ENCODE assay signal across 20 cellular contexts in genomic region chr13:49326222-49326917, GRCh38.
DNase-seq lines count a peak whose midpoint lies in the region; ATAC-seq, FAIRE-seq and TF ChIP-seq lines count a peak whose summit lies in the region.
"Had no signal": no experiment of that assay in that cellular context is flagged by ENCODE, and none has a peak within 500 bp of the region (broad histone marks: within the 10 kb centered on the region; RNA-seq: fewer than 3 reads in every experiment).

No MANE protein-coding gene starts in this region.

- no TSS peak for BruUV-seq in HepG2 (replicated peaks; lab: Mats Ljungman, UMichigan)

- no peak for TF ChIP-seq RAD21 in liver (IDR thresholded peaks at IDR 0.05)
- no peak for TF ChIP-seq RAD21 in HepG2 (CRISPR knock-in tag; IDR thresholded peaks at IDR 0.05)

- H3K27ac ChIP-seq in liver (ENCODE audit: low read depth in 1 of 2, low read length in 2 of 2) = peak overlapping the region; percentile 72
- H3K27ac ChIP-seq in HepG2 (ENCODE audit: extremely low read length, insufficient read depth, low read length) = no peak overlapping the region
- H3K27ac ChIP-seq in esophagus (ENCODE audit: low read depth in 2 of 2, low read length in 1 of 2) = peak overlapping the region; percentile 30 to 31
- peak overlapping the region; percentile 67 to 98 for H3K27ac ChIP-seq in aorta (ENCODE audit: low read depth in 1 of 2, low read length in 2 of 2)
- H3K27ac ChIP-seq: BLaER1 had no signal

- intact Hi-C loops in HepG2 (cut with micrococcal nuclease; ENCODE audit: unreplicated experiment) = no loop called here
- intact Hi-C loops in sciatic nerve (cut with DNase I) = no loop called here
- intact Hi-C loops in aorta (cut with DNase I) = no loop called here

- H3K4me2 ChIP-seq in HepG2 (ENCODE audit: low read depth, low read length) = no peak overlapping the region
- H3K4me2 ChIP-seq: BLaER1 had no signal

- H3K4me3 ChIP-seq in liver (ENCODE audit: low read depth in 1 of 3, low read length in 3 of 3) = peak overlapping the region in 2 of 3 donors; percentile 26 to 34
- no peak overlapping the region for H3K4me3 ChIP-seq in HepG2 (replicated peaks in 1 of 3; ENCODE audit: insufficient read depth in 1 of 3, low read depth in 2 of 3, low read length in 3 of 3)
- H3K4me3 ChIP-seq in esophagus (ENCODE audit: low read depth in 1 of 2, low read length in 2 of 2) = no peak overlapping the region
- H3K4me3 ChIP-seq in aorta (ENCODE audit: low read length in 2 of 2) = no peak overlapping the region
- H3K4me3 ChIP-seq: BLaER1, HAP-1 had no signal

- DNase-seq in HepG2 (ENCODE audit: low spot score) (no peak), sciatic nerve (ENCODE audit: low spot score) (no peak), aorta (no peak), NAMALWA (ENCODE audit: low spot score) (no peak), H54 (ENCODE audit: insufficient read length, low spot score) (no peak)
- DNase-seq: CD4-positive, alpha-beta memory T cell; DMS153; GDM1; NCI-H1105 treated with DMSO at 0.1 percent for 48 hours; NCI-H1694; NCI-H510A; NCI-H748 treated with DMSO at 0.1 percent for 48 hours; NK-92 treated with Interleukin-12 subunit alpha and Interleukin-12 subunit beta, amount 100 ng/mL, for 24 hours; OCI-M1; SHP77 treated with DMSO at 0.1 percent for 48 hours had no signal

- POLR2A ChIA-PET in HepG2 (lab: Yijun Ruan, JAX) = no interaction called here

- H3K4me1 ChIP-seq in liver (ENCODE audit: control insufficient read depth in 4 of 4, insufficient read depth in 4 of 4, low read length in 3 of 4) (peaks cover 0 to 19% (median 15%) of the 10 kb centered on the region in 4 donors), HepG2 (ENCODE audit: insufficient read depth, low read length) (0 out of 2 replicates have a peak, but pooled peaks cover 7% of the 10 kb centered on the region), esophagus (ENCODE audit: control insufficient read depth in 2 of 2, insufficient read depth in 2 of 2, low read length in 1 of 2) (no peaks in the 10 kb centered on the region), aorta (ENCODE audit: control insufficient read depth in 1 of 2, insufficient read depth in 2 of 2, low read length in 2 of 2) (no peaks in the 10 kb centered on the region)
- H3K4me1 ChIP-seq: HAP-1 had no signal

- H3K79me2 ChIP-seq in HepG2 (ENCODE audit: insufficient read depth, low read length) = no peaks in the 10 kb centered on the region

- H3K9me3 ChIP-seq in liver (ENCODE audit: control insufficient read depth in 4 of 4, low read length in 3 of 4) (no peaks in the 10 kb centered on the region), HepG2 (ENCODE audit: low read length) (no peaks in the 10 kb centered on the region), esophagus (ENCODE audit: control insufficient read depth in 2 of 2, insufficient read depth in 1 of 2, low read depth in 1 of 2, low read length in 1 of 2) (peaks cover 0 to 1% of the 10 kb centered on the region in 2 donors), aorta (ENCODE audit: control insufficient read depth, low read length) (no peaks in the 10 kb centered on the region)
- H3K9me3 ChIP-seq: BLaER1, HAP-1 had no signal

- H4K20me1 ChIP-seq in HepG2 (ENCODE audit: insufficient read depth, low read length) = no peaks in the 10 kb centered on the region
- H4K20me1 ChIP-seq: BLaER1 had no signal

- TF ChIP-seq EP300 in HepG2 (IDR thresholded peaks at IDR 0.05; ENCODE audit: low read depth in 2 of 2, low read length in 2 of 2) (no peak), HepG2 (CRISPR knock-in tag; IDR thresholded peaks at IDR 0.05; ENCODE audit: borderline replicate concordance) (no peak)

- in situ Hi-C loops in HepG2 (cut with HindIII; ENCODE audit: extremely low pct_ligation_motif_present, low pct_unique_long_range_greater_than_20kb) = no loop called here

- H3K36me3 ChIP-seq in liver (ENCODE audit: control insufficient read depth in 4 of 4, insufficient read depth in 3 of 4, low read depth in 1 of 4, low read length in 3 of 4) (no peaks in the 10 kb centered on the region), HepG2 (replicated peaks in 1 of 2; ENCODE audit: control insufficient read depth in 1 of 2, insufficient read depth in 2 of 2, low read length in 2 of 2) (no peaks in the 10 kb centered on the region), esophagus (ENCODE audit: control insufficient read depth in 2 of 2, insufficient read depth in 2 of 2, low read length in 1 of 2) (peaks cover 2 to 3% of the 10 kb centered on the region in 2 donors), aorta (ENCODE audit: control insufficient read depth in 1 of 2, insufficient read depth in 2 of 2, low read length in 1 of 2) (no peaks in the 10 kb centered on the region)
- H3K36me3 ChIP-seq: HAP-1 had no signal

- FAIRE-seq in HepG2 (lab: Jason Lieb, UNC) (no peak), H54 (lab: Jason Lieb, UNC) (no peak)

- ATAC-seq in HepG2 = no peak
- ATAC-seq in sciatic nerve = peak; percentile 22
- no peak for ATAC-seq in aorta (ENCODE audit: low FRiP score)
- no peak for ATAC-seq in HG02571 (IDR thresholded peaks at IDR 0.05; ENCODE audit: unreplicated experiment)

- H3K27me3 ChIP-seq in liver (ENCODE audit: control insufficient read depth in 4 of 4, insufficient read depth in 4 of 4, low read length in 3 of 4) = no peaks in the 10 kb centered on the region
- no peaks in the 10 kb centered on the region for H3K27me3 ChIP-seq in HepG2 (ENCODE audit: control insufficient read depth in 1 of 2, insufficient read depth in 2 of 2, low read length in 2 of 2)
- H3K27me3 ChIP-seq in esophagus (ENCODE audit: control insufficient read depth in 1 of 2, insufficient read depth in 2 of 2, low read length in 2 of 2) = no peaks in the 10 kb centered on the region
- no peaks in the 10 kb centered on the region for H3K27me3 ChIP-seq in aorta (ENCODE audit: control insufficient read depth in 1 of 2, insufficient read depth in 2 of 2, low read length in 1 of 2)
- H3K27me3 ChIP-seq: BLaER1 had no signal

- TF ChIP-seq CTCF in liver (IDR thresholded peaks at IDR 0.05; ENCODE audit: low read depth, low read length, missing input control) (no peak), HepG2 (CRISPR knock-in tag; IDR thresholded peaks at IDR 0.05) (no peak)

- H3K9ac ChIP-seq in liver (ENCODE audit: low read depth in 1 of 2, low read length in 2 of 2) (peak overlapping the region in 1 of 2 donors; percentile 20), HepG2 (ENCODE audit: insufficient read depth, low read depth, low read length) (no peak overlapping the region)
- H3K9ac ChIP-seq: BLaER1 had no signal

- CTCF ChIA-PET in HepG2 (lab: Yijun Ruan, JAX; ENCODE audit: low intra/inter-chr PET ratio, low total read pairs) = no interaction called here

- no peak for TF ChIP-seq POLR2A in HepG2 (IDR thresholded peaks at IDR 0.05; ENCODE audit: insufficient read depth in 1 of 2, low read depth in 2 of 2, low read length in 2 of 2)
- TF ChIP-seq POLR2A in H54 (IDR thresholded peaks at IDR 0.05; ENCODE audit: low read depth, low read length) = no peak

- WGBS in liver = 37% methylated on average over 7 of the region's 7 CpGs
- WGBS in HepG2 (ENCODE audit: low lambda C conversion rate) = 53% methylated on average over 7 of the region's 7 CpGs
- WGBS in esophagus, 2 donors = 71 to 84% methylated on average over 7 of the region's 7 CpGs
- 43 to 59% methylated on average over 7 of the region's 7 CpGs for WGBS in aorta, 2 donors

- no peak overlapping the region for H2AFZ ChIP-seq in HepG2 (ENCODE audit: low read length)

TF ChIP-seq in liver, 16 proteins besides CTCF, POLR2A, EP300 and RAD21 (continues in another document):
- TF ChIP-seq FOXA2 (IDR thresholded peaks at IDR 0.05) (peak; percentile 37), RXRA (IDR thresholded peaks at IDR 0.05) (peak; percentile 33 to 42), ZBTB33 (IDR thresholded peaks at IDR 0.05) (no peak), SP1 (IDR thresholded peaks at IDR 0.05) (peak; percentile 54)
- TF ChIP-seq, protein P1, sequence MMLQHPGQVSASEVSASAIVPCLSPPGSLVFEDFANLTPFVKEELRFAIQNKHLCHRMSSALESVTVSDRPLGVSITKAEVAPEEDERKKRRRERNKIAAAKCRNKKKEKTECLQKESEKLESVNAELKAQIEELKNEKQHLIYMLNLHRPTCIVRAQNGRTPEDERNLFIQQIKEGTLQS (IDR thresholded peaks at IDR 0.05) = no peak

TF ChIP-seq in HepG2, 621 proteins besides CTCF, POLR2A, EP300 and RAD21 (continues in another document):
- TF ChIP-seq RORA (CRISPR knock-in tag; IDR thresholded peaks at IDR 0.05) (no peak), SOX13 (IDR thresholded peaks at IDR 0.05) (no peak), SOX13 (CRISPR knock-in tag; conservative IDR thresholded peaks at IDR 0.05 in 1 of 2, IDR thresholded peaks at IDR 0.05 in 1 of 2) (no peak), ZNF773 (CRISPR knock-in tag; IDR thresholded peaks at IDR 0.05; ENCODE audit: borderline replicate concordance) (no peak), FOXK1 (CRISPR knock-in tag; IDR thresholded peaks at IDR 0.05; ENCODE audit: borderline replicate concordance, low read depth) (no peak), ZNF737 (CRISPR knock-in tag; IDR thresholded peaks at IDR 0.05; ENCODE audit: borderline replicate concordance) (no peak), ZFAT (CRISPR knock-in tag; conservative IDR thresholded peaks at IDR 0.05) (no peak), ZNF225 (CRISPR knock-in tag; IDR thresholded peaks at IDR 0.05) (no peak)
- TF ChIP-seq, protein P2, sequence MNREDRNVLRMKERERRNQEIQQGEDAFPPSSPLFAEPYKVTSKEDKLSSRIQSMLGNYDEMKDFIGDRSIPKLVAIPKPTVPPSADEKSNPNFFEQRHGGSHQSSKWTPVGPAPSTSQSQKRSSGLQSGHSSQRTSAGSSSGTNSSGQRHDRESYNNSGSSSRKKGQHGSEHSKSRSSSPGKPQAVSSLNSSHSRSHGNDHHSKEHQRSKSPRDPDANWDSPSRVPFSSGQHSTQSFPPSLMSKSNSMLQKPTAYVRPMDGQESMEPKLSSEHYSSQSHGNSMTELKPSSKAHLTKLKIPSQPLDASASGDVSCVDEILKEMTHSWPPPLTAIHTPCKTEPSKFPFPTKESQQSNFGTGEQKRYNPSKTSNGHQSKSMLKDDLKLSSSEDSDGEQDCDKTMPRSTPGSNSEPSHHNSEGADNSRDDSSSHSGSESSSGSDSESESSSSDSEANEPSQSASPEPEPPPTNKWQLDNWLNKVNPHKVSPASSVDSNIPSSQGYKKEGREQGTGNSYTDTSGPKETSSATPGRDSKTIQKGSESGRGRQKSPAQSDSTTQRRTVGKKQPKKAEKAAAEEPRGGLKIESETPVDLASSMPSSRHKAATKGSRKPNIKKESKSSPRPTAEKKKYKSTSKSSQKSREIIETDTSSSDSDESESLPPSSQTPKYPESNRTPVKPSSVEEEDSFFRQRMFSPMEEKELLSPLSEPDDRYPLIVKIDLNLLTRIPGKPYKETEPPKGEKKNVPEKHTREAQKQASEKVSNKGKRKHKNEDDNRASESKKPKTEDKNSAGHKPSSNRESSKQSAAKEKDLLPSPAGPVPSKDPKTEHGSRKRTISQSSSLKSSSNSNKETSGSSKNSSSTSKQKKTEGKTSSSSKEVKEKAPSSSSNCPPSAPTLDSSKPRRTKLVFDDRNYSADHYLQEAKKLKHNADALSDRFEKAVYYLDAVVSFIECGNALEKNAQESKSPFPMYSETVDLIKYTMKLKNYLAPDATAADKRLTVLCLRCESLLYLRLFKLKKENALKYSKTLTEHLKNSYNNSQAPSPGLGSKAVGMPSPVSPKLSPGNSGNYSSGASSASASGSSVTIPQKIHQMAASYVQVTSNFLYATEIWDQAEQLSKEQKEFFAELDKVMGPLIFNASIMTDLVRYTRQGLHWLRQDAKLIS (CRISPR knock-in tag; IDR thresholded peaks at IDR 0.05) = no peak

Comparison
In these comparisons a context has a peak if more than half of its experiments do, and no peak if none do; other contexts are left out.
1. H3K4me3 ChIP-seq: peak in liver (2 of 3); none in HepG2 (0 of 3), esophagus (0 of 2) and aorta (0 of 2).